Comparison of ENCODE assay signal across 9 cellular contexts in the genomic region with DNA sequence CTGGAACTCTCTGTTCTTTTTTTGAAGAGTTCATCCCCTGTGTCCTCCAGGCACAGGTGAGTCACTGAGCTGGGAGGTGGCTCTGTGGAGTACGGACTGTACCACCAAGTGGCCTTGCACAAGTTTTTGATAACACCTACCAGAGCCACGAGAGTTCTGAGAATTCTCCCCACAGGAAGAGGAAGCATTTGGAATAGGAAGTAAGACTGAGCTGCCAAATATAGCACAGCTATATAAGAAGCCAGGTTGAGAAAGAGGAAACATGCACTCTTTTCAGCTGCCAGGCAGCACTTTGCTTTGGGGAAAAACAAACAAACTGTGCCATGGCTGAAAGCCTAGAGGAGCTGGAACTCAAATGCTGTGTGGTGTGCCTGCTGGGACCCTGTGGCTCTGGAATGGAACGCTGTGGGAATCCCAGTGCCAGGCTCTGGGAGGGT.
A peak's percentile ranks its signal among the peaks of the same experiment; 100 is the strongest.
DNase-seq lines count a peak whose midpoint lies in the region; FAIRE-seq and TF ChIP-seq lines count a peak whose summit lies in the region.
"Had no signal": no experiment of that assay in that cellular context is flagged by ENCODE, and none has a peak within 500 bp of the region (broad histone marks: within the 10 kb centered on the region; RNA-seq: fewer than 3 reads in every experiment).

No MANE protein-coding gene starts in this region.

- H3K4me2 ChIP-seq in BLaER1 (peak overlapping the region; percentile 83), GM23248 (ENCODE audit: unreplicated experiment) (peak overlapping the region; percentile 33)

- H3K4me3 ChIP-seq in BLaER1, result peak overlapping the region; percentile 25; the same call in 1 of the 2 replicates
- no peak overlapping the region for H3K4me3 ChIP-seq in GM23248
- H3K4me3 ChIP-seq in mononuclear cell (ENCODE audit: low read length), result peak overlapping the region; percentile 14

- H3K9ac ChIP-seq in BLaER1 (peak overlapping the region; percentile 74), GM23248 (peak overlapping the region; percentile 7; the same call in 1 of the 2 replicates)

- H3K27ac ChIP-seq in BLaER1, result peak overlapping the region; percentile 88
- peak overlapping the region; percentile 60 for H3K27ac ChIP-seq in GM23248
- H3K27ac ChIP-seq in RWPE1, result peak overlapping the region; percentile 95
- peak overlapping the region; percentile 61 for H3K27ac ChIP-seq in cingulate gyrus (ENCODE audit: low read depth, low read length)

- H3K9me3 ChIP-seq in BLaER1 (peaks cover 4% of the 10 kb centered on the region; the same call in 1 of the 2 replicates), GM23248 (ENCODE audit: low read depth) (no peaks in the 10 kb centered on the region), mononuclear cell (ENCODE audit: low read depth, low read length) (no peaks in the 10 kb centered on the region)

- no peak for TF ChIP-seq POLR2A in H54 (IDR thresholded peaks at IDR 0.05; ENCODE audit: low read depth, low read length)

- H2AFZ ChIP-seq in GM23248, result peak overlapping the region; percentile 69

- in situ Hi-C loops in GM23248 (cut with MboI), result no loop called here

- no peaks in the 10 kb centered on the region for H3K79me2 ChIP-seq in GM23248 (ENCODE audit: insufficient read depth)

- POLR2A ChIA-PET in RWPE1 (lab: Yijun Ruan, JAX; ENCODE audit: low non-redundant PET), result no interaction called here

- H4K20me1 ChIP-seq in BLaER1 (no peaks in the 10 kb centered on the region), GM23248 (ENCODE audit: insufficient read depth) (no peaks in the 10 kb centered on the region)

- no peaks in the 10 kb centered on the region for H3K9me2 ChIP-seq in GM23248 (ENCODE audit: insufficient read depth)

- H3K36me3 ChIP-seq in BLaER1 (no peaks in the 10 kb centered on the region), GM23248 (ENCODE audit: low read depth) (no peaks in the 10 kb centered on the region)

- no peaks in the 10 kb centered on the region for H3K27me3 ChIP-seq in BLaER1
- H3K27me3 ChIP-seq in GM23248 (replicated peaks; ENCODE audit: insufficient read depth), result no peaks in the 10 kb centered on the region
- H3K27me3 ChIP-seq in mononuclear cell (ENCODE audit: insufficient read depth, low read length), result no peaks in the 10 kb centered on the region

- TF ChIP-seq CTCF in RWPE1 (conservative IDR thresholded peaks at IDR 0.05; ENCODE audit: low read depth), result no peak

- peak; percentile 62 for DNase-seq in GM23248
- DNase-seq in RWPE1 (ENCODE audit: low spot score), result peak; percentile 49
- no peak for DNase-seq in effector CD4-positive, alpha-beta T cell
- no peak for DNase-seq in NCI-H1930 (lab: John Stamatoyannopoulos, UW)
- no peak for DNase-seq in H54 (ENCODE audit: insufficient read length, low spot score)

- 4 to 11% methylated on average over 3 of the region's 3 CpGs for WGBS in GM23248 (ENCODE audit: low coverage in 1 of 2, low lambda C conversion rate in 2 of 2, missing lambda C conversion rate in 2 of 2), 2 experiments

- H3K4me1 ChIP-seq in BLaER1 (peaks cover 52% of the 10 kb centered on the region), GM23248 (ENCODE audit: insufficient read depth) (peaks cover 42% of the 10 kb centered on the region), mononuclear cell (ENCODE audit: insufficient read depth, low read length) (peaks cover 75% of the 10 kb centered on the region)

- peaks cover 19% of the 10 kb centered on the region for H3F3A ChIP-seq in GM23248 (ENCODE audit: insufficient read depth)

- no peak for FAIRE-seq in H54 (lab: Jason Lieb, UNC)
- FAIRE-seq: frontal cortex had no signal

- CTCF ChIA-PET in RWPE1 (lab: Yijun Ruan, JAX), result no interaction called here

Comparison
In these comparisons a context has a peak if more than half of its experiments do, and no peak if none do; other contexts are left out.
1. DNase-seq: peak in GM23248 (single experiment) and RWPE1 (single experiment); none in effector CD4-positive, alpha-beta T cell (single experiment), NCI-H1930 (0 of 2) and H54 (single experiment).
2. Peak in every context shown above with its lines, with median percentiles within 50 percentile points of each other: H3K27ac ChIP-seq.